ENCODE assay signal across 8 cellular contexts in genomic region chr17:83119987-83120864, GRCh38. TPM values are rescaled to one million over a fixed set of nuclear protein-coding genes. Genes with fewer than 3 reads are reported as not detected.
A peak's percentile ranks its signal among the peaks of the same experiment; 100 is the strongest.
DNase-seq lines count a peak whose midpoint lies in the region; ATAC-seq and TF ChIP-seq lines count a peak whose summit lies in the region.

No MANE protein-coding gene starts in this region.

- H3K4me1 Mint-ChIP-seq in activated CD4-positive, alpha-beta T cell treated with anti-CD3 and anti-CD28 coated beads, Interleukin-2, amount 10 ng/mL, durations not matched to agents 7 days and 5 days: peaks cover 19% of the 10 kb centered on the region
- H3K4me1 Mint-ChIP-seq in activated T-helper 17 cell treated with anti-CD3 and anti-CD28 coated beads, Interleukin-2, amount 50 U/mL, for 72 hours: peaks cover 6% of the 10 kb centered on the region
- peaks cover 22% of the 10 kb centered on the region for H3K4me1 Mint-ChIP-seq in osteocyte (ENCODE audit: unreplicated experiment)

- H3K27me3 Mint-ChIP-seq in activated CD4-positive, alpha-beta T cell treated with anti-CD3 and anti-CD28 coated beads, Interleukin-2, amount 10 ng/mL, durations not matched to agents 7 days and 5 days: peaks cover 33% of the 10 kb centered on the region
- H3K27me3 Mint-ChIP-seq in activated T-helper 17 cell treated with anti-CD3 and anti-CD28 coated beads, Interleukin-2, amount 50 U/mL, for 72 hours: peaks cover 18% of the 10 kb centered on the region
- peaks cover 27% of the 10 kb centered on the region for H3K27me3 Mint-ChIP-seq in osteocyte (ENCODE audit: unreplicated experiment)

- POLR2A ChIA-PET in activated CD4-positive, alpha-beta T cell treated with anti-CD3 and anti-CD28 coated beads, Interleukin-2, amount 10 ng/mL, durations not matched to agents 7 days and 5 days (lab: Charles Lee): no interaction called here

- CTCF ChIA-PET in activated CD4-positive, alpha-beta T cell treated with anti-CD3 and anti-CD28 coated beads, Interleukin-2, amount 10 ng/mL, durations not matched to agents 7 days and 5 days (lab: Charles Lee): no interaction called here

- H3K27ac Mint-ChIP-seq in activated CD4-positive, alpha-beta T cell treated with anti-CD3 and anti-CD28 coated beads, Interleukin-2, amount 10 ng/mL, durations not matched to agents 7 days and 5 days: no peak overlapping the region
- no peak overlapping the region for H3K27ac Mint-ChIP-seq in activated T-helper 17 cell treated with anti-CD3 and anti-CD28 coated beads, Interleukin-2, amount 50 U/mL, for 72 hours
- no peak overlapping the region for H3K27ac Mint-ChIP-seq in osteocyte (ENCODE audit: unreplicated experiment)

- TF ChIP-seq CTCF in osteocyte (IDR thresholded peaks at IDR 0.05): no peak

- no peaks in the 10 kb centered on the region for H3K36me3 Mint-ChIP-seq in activated CD4-positive, alpha-beta T cell treated with anti-CD3 and anti-CD28 coated beads, Interleukin-2, amount 10 ng/mL, durations not matched to agents 7 days and 5 days (ENCODE audit: low read depth)
- no peaks in the 10 kb centered on the region for H3K36me3 Mint-ChIP-seq in activated T-helper 17 cell treated with anti-CD3 and anti-CD28 coated beads, Interleukin-2, amount 50 U/mL, for 72 hours (ENCODE audit: low read depth)
- H3K36me3 Mint-ChIP-seq in osteocyte (ENCODE audit: unreplicated experiment): peaks cover 5% of the 10 kb centered on the region

- H3K9me3 Mint-ChIP-seq in activated CD4-positive, alpha-beta T cell treated with anti-CD3 and anti-CD28 coated beads, Interleukin-2, amount 10 ng/mL, durations not matched to agents 7 days and 5 days: peaks cover 6% of the 10 kb centered on the region
- H3K9me3 Mint-ChIP-seq in activated T-helper 17 cell treated with anti-CD3 and anti-CD28 coated beads, Interleukin-2, amount 50 U/mL, for 72 hours: no peaks in the 10 kb centered on the region
- H3K9me3 Mint-ChIP-seq in osteocyte (ENCODE audit: unreplicated experiment): no peaks in the 10 kb centered on the region

- H3K4me3 Mint-ChIP-seq in activated CD4-positive, alpha-beta T cell treated with anti-CD3 and anti-CD28 coated beads, Interleukin-2, amount 10 ng/mL, durations not matched to agents 7 days and 5 days: peak overlapping the region; percentile 46
- H3K4me3 Mint-ChIP-seq in activated T-helper 17 cell treated with anti-CD3 and anti-CD28 coated beads, Interleukin-2, amount 50 U/mL, for 72 hours: peak overlapping the region; percentile 6
- peak overlapping the region; percentile 46 for H3K4me3 Mint-ChIP-seq in osteocyte (ENCODE audit: unreplicated experiment)

- DNase-seq in activated CD4-positive, alpha-beta T cell treated with anti-CD3 and anti-CD28 coated beads, Interleukin-2, amount 10 ng/mL, durations not matched to agents 7 days and 5 days: peak; percentile 17
- DNase-seq in activated CD4-positive, alpha-beta T cell treated with anti-CD3 and anti-CD28 coated beads, Interleukin-2, amount 50 U/mL, for 4 hours: no peak
- DNase-seq in osteocyte (ENCODE audit: extremely low spot score, unreplicated experiment) (no peak), NCI-H526 (lab: John Stamatoyannopoulos, UW) (no peak), NCI-H187 treated with DMSO at 0.1 percent for 48 hours (lab: John Stamatoyannopoulos, UW) (no peak)
- DNase-seq in stimulated activated naive CD4-positive, alpha-beta T cell treated with Interleukin-2 at 50 U/mL for 16 hours (lab: John Stamatoyannopoulos, UW): no peak

- ATAC-seq in HG03432 (IDR thresholded peaks at IDR 0.05; ENCODE audit: unreplicated experiment): peak; percentile 60
- ATAC-seq in activated T-helper 17 cell treated with anti-CD3 and anti-CD28 coated beads, Interleukin-2, amount 50 U/mL, for 72 hours (replicated peaks): peak; percentile 64

RNA-seq across cellular contexts. Expression of gene METRNL, which starts 40.8 kb away (rescaled TPM):
- total RNA-seq in activated CD4-positive, alpha-beta T cell treated with anti-CD3 and anti-CD28 coated beads, Interleukin-2, amount 10 ng/mL, durations not matched to agents 7 days and 5 days: 1 to 10 TPM; 2.1 to 2.2 TPM
- total RNA-seq in activated T-helper 17 cell treated with anti-CD3 and anti-CD28 coated beads, Interleukin-2, amount 50 U/mL, for 72 hours: 10 to 100 TPM; 21.9 to 43.4 TPM
- total RNA-seq in osteocyte: 214 and 217 TPM in 2 replicates

Comparison
In these comparisons a context has a peak if more than half of its experiments do, and no peak if none do; other contexts are left out.
1. RNA of gene METRNL, which starts 40.8 kb away (total RNA-seq): 214 to 217 TPM in osteocyte and 21.9 to 43.4 TPM in activated T-helper 17 cell treated with anti-CD3 and anti-CD28 coated beads, Interleukin-2, amount 50 U/mL, for 72 hours; 2.1 to 2.2 TPM in activated CD4-positive, alpha-beta T cell treated with anti-CD3 and anti-CD28 coated beads, Interleukin-2, amount 10 ng/mL, durations not matched to agents 7 days and 5 days; every median in the first group is over 4 times any median in the second.
2. Peak in every context shown above with its lines, with median percentiles within 50 percentile points of each other: H3K4me3 Mint-ChIP-seq.